Comparison of ENCODE assay signal across 28 cellular contexts in the genomic region with DNA sequence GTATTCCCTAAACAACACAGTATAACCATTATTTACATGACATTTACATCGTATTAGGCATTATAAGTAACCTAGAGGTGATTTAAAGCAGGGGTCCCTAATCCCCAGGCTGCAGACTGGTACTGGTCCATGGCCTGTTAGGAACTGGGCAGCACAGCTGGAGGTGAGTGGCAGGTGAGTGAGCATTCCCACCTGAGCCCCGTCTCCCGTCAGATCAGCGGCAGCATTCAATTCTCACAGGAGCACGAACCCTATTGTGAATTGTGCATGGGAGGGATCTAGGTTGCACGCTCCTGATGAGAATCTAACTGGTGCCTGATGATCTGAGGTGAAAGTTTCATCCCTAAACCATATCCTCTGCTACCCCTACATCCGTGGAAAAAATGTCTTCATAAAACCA.
DNase-seq lines count a peak whose midpoint lies in the region; ATAC-seq and FAIRE-seq lines count a peak whose summit lies in the region.
"Had no signal": no experiment of that assay in that cellular context is flagged by ENCODE, and none has a peak within 500 bp of the region (broad histone marks: within the 10 kb centered on the region; RNA-seq: fewer than 3 reads in every experiment).

No MANE protein-coding gene starts in this region.

- no peaks in the 10 kb centered on the region for H3K4me1 ChIP-seq in SJCRH30
- H3K4me1 ChIP-seq: A549, Caco-2, HAP-1 had no signal

- H3K27ac Mint-ChIP-seq in activated naive CD4-positive, alpha-beta T cell treated with anti-CD3 and anti-CD28 coated beads, Interleukin-2, amount 50 U/mL, for 24 hours, result peak overlapping the region; percentile 46
- no peak overlapping the region for H3K27ac Mint-ChIP-seq in activated naive CD4-positive, alpha-beta T cell treated with anti-CD3 and anti-CD28 coated beads for 36 hours
- H3K27ac Mint-ChIP-seq: HFFc6 had no signal

- no peaks in the 10 kb centered on the region for H3K4me1 Mint-ChIP-seq in activated naive CD4-positive, alpha-beta T cell treated with anti-CD3 and anti-CD28 coated beads, Interleukin-2, amount 50 U/mL, for 24 hours
- no peaks in the 10 kb centered on the region for H3K4me1 Mint-ChIP-seq in activated naive CD4-positive, alpha-beta T cell treated with anti-CD3 and anti-CD28 coated beads for 36 hours (ENCODE audit: low read depth)
- H3K4me1 Mint-ChIP-seq: CD4-positive, alpha-beta memory T cell had no signal

- no peaks in the 10 kb centered on the region for H3K27me3 Mint-ChIP-seq in activated naive CD4-positive, alpha-beta T cell treated with anti-CD3 and anti-CD28 coated beads, Interleukin-2, amount 50 U/mL, for 24 hours
- H3K27me3 Mint-ChIP-seq in activated naive CD4-positive, alpha-beta T cell treated with anti-CD3 and anti-CD28 coated beads for 36 hours (ENCODE audit: low read depth), result no peaks in the 10 kb centered on the region
- H3K27me3 Mint-ChIP-seq: CD4-positive, alpha-beta memory T cell had no signal

- no peaks in the 10 kb centered on the region for H3K9me3 ChIP-seq in SJCRH30 (replicated peaks)
- H3K9me3 ChIP-seq: A549; BLaER1 treated with 17β-estradiol and CSF1 and Interleukin-3, amounts not matched to agents 10 nM and 100 nM; Caco-2; HAP-1 had no signal

- intact Hi-C loops in activated naive CD4-positive, alpha-beta T cell treated with anti-CD3 and anti-CD28 coated beads for 36 hours (cut with micrococcal nuclease), result no loop called here
- intact Hi-C loops in sciatic nerve (cut with DNase I), result no loop called here

- no peak overlapping the region for H3K27ac ChIP-seq in SJCRH30
- H3K27ac ChIP-seq: A549; BLaER1 treated with 17β-estradiol and CSF1 and Interleukin-3, amounts not matched to agents 10 nM and 100 nM had no signal

- H3K4me3 Mint-ChIP-seq in activated naive CD4-positive, alpha-beta T cell treated with anti-CD3 and anti-CD28 coated beads, Interleukin-2, amount 50 U/mL, for 24 hours, result no peak overlapping the region
- H3K4me3 Mint-ChIP-seq in activated naive CD4-positive, alpha-beta T cell treated with anti-CD3 and anti-CD28 coated beads for 36 hours, result no peak overlapping the region
- H3K4me3 Mint-ChIP-seq: CD4-positive, alpha-beta memory T cell; HFFc6 had no signal

- H3K36me3 ChIP-seq in SJCRH30, result no peaks in the 10 kb centered on the region

- H3K4me3 ChIP-seq in SJCRH30, result no peak overlapping the region
- H3K4me3 ChIP-seq: A549; BLaER1 treated with 17β-estradiol and CSF1 and Interleukin-3, amounts not matched to agents 10 nM and 100 nM; HAP-1 had no signal

- H3K9me3 Mint-ChIP-seq in activated naive CD4-positive, alpha-beta T cell treated with anti-CD3 and anti-CD28 coated beads, Interleukin-2, amount 50 U/mL, for 24 hours, result no peaks in the 10 kb centered on the region
- no peaks in the 10 kb centered on the region for H3K9me3 Mint-ChIP-seq in activated naive CD4-positive, alpha-beta T cell treated with anti-CD3 and anti-CD28 coated beads for 36 hours
- H3K9me3 Mint-ChIP-seq: CD4-positive, alpha-beta memory T cell; HFFc6 had no signal

- FAIRE-seq in frontal cortex (lab: Jason Lieb, UNC), result no peak
- FAIRE-seq: A549, GM12892, HepG2 had no signal

- H3K36me3 Mint-ChIP-seq in activated naive CD4-positive, alpha-beta T cell treated with anti-CD3 and anti-CD28 coated beads, Interleukin-2, amount 50 U/mL, for 24 hours, result peaks cover 9% of the 10 kb centered on the region
- H3K36me3 Mint-ChIP-seq in activated naive CD4-positive, alpha-beta T cell treated with anti-CD3 and anti-CD28 coated beads for 36 hours (ENCODE audit: low read depth), result peaks cover 17% of the 10 kb centered on the region

- CTCF ChIA-PET in activated naive CD4-positive, alpha-beta T cell treated with anti-CD3 and anti-CD28 coated beads for 36 hours (lab: Charles Lee), result interaction anchor here (2.1 kb wide), 1 partner anchor 15 kb away, joined by 6 read pairs; no protein-coding TSS in a partner anchor

- no peaks in the 10 kb centered on the region for H3K27me3 ChIP-seq in SJCRH30

- ATAC-seq in sciatic nerve, result no peak
- ATAC-seq: A549, HepG2, PC-3 had no signal

- DNase-seq in activated naive CD4-positive, alpha-beta T cell treated with anti-CD3 and anti-CD28 coated beads for 36 hours, result no peak
- peak; percentile 12 for DNase-seq in ecto neural progenitor cell (ENCODE audit: low spot score)
- peak; percentile 27 for DNase-seq in sciatic nerve (ENCODE audit: low spot score)
- DNase-seq in ureter (ENCODE audit: low spot score), result peak; percentile 6
- no peak for DNase-seq in frontal cortex (ENCODE audit: low spot score in 2 of 2)
- DNase-seq in SJCRH30, result no peak
- DNase-seq: AML-193; Caco-2; CD4-positive, alpha-beta memory T cell; DND-41; GOT3; HFFc6; Karpas-422; NCI-H1105; NCI-H1436 treated with DMSO at 0.1 percent for 48 hours; NCI-H187 treated with DMSO at 0.1 percent for 48 hours; NCI-H2171 treated with DMSO at 0.1 percent for 48 hours; NCI-H345; NCI-H510A treated with DMSO at 0.1 percent for 48 hours; NCI-H774; NK-92 treated with Interleukin-12 subunit alpha and Interleukin-12 subunit beta, amount 100 ng/mL, for 24 hours; PC-3 had no signal

Comparison
In these comparisons a context has a peak if more than half of its experiments do, and no peak if none do; other contexts are left out.
1. DNase-seq: peak in ecto neural progenitor cell (single experiment), sciatic nerve (single experiment) and ureter (single experiment); none in activated naive CD4-positive, alpha-beta T cell treated with anti-CD3 and anti-CD28 coated beads for 36 hours (single experiment), frontal cortex (0 of 2) and SJCRH30 (0 of 2).